Comparison of ENCODE assay signal across 23 cellular contexts in genomic region chr6:6580225-6580870, GRCh38. TPM values are rescaled to one million over a fixed set of nuclear protein-coding genes. Genes with fewer than 3 reads are reported as not detected.
DNase-seq lines count a peak whose midpoint lies in the region; ATAC-seq and TF ChIP-seq lines count a peak whose summit lies in the region.
"Had no signal": no experiment of that assay in that cellular context is flagged by ENCODE, and none has a peak within 500 bp of the region (broad histone marks: within the 10 kb centered on the region; RNA-seq: fewer than 3 reads in every experiment).

No MANE protein-coding gene starts in this region.

- H3K27ac Mint-ChIP-seq in activated CD8-positive, alpha-beta T cell treated with anti-CD3 and anti-CD28 coated beads for 36 hours, result peak overlapping the region; percentile 50
- no peak overlapping the region for H3K27ac Mint-ChIP-seq in activated CD8-positive, alpha-beta T cell treated with anti-CD3 and anti-CD28 coated beads, Interleukin-2, amount 10 ng/mL, durations not matched to agents 7 days and 5 days
- H3K27ac Mint-ChIP-seq in CD4-positive, CD25-positive, alpha-beta regulatory T cell, result peak overlapping the region in 2 of 3 donors; percentile 76 to 82
- H3K27ac Mint-ChIP-seq in activated T-helper 1 cell treated with anti-CD3 and anti-CD28 coated beads, Interleukin-12 subunit alpha, Interleukin-12 subunit beta, Interleukin-2, Interleukin-4 antibody, amounts not matched to agents 30 ng/mL and 10 ng/mL and 1 ng/mL, durations not matched to agents 14 hours and 24 hours and 36 hours, result peak overlapping the region; percentile 61

- no peak for TF ChIP-seq CTCF in activated CD8-positive, alpha-beta T cell treated with anti-CD3 and anti-CD28 coated beads for 36 hours (IDR thresholded peaks at IDR 0.05)
- no peak for TF ChIP-seq CTCF in epithelial cell of esophagus (IDR thresholded peaks at IDR 0.05; ENCODE audit: insufficient read depth, low read depth, low read length, missing control alignments)
- no peak for TF ChIP-seq CTCF in GM10248 (IDR thresholded peaks at IDR 0.05; ENCODE audit: control extremely low read depth, extremely low read depth, low read depth, missing control alignments)

- POLR2A ChIA-PET in activated CD8-positive, alpha-beta T cell treated with anti-CD3 and anti-CD28 coated beads for 36 hours (lab: Charles Lee), result interaction anchor here (1.1 kb wide), 1 partner anchor 9 kb away, joined by 4 read pairs; no protein-coding TSS in a partner anchor
- POLR2A ChIA-PET in activated CD8-positive, alpha-beta T cell treated with anti-CD3 and anti-CD28 coated beads, Interleukin-2, amount 10 ng/mL, durations not matched to agents 7 days and 5 days (lab: Charles Lee), result no interaction called here
- POLR2A ChIA-PET in GM10248 (lab: Yijun Ruan, JAX), result no interaction called here

- H3K9me3 ChIP-seq in CD4-positive, CD25-positive, alpha-beta regulatory T cell (ENCODE audit: control insufficient read depth in 2 of 2, low read length in 2 of 2), result no peaks in the 10 kb centered on the region

- intact Hi-C loops in activated CD8-positive, alpha-beta T cell treated with anti-CD3 and anti-CD28 coated beads for 36 hours (cut with micrococcal nuclease), result no loop called here
- intact Hi-C loops in activated T-helper 1 cell treated with anti-CD3 and anti-CD28 coated beads, Interleukin-12 subunit alpha, Interleukin-12 subunit beta, Interleukin-2, Interleukin-4 antibody, amounts not matched to agents 30 ng/mL and 10 ng/mL and 1 ng/mL, durations not matched to agents 14 hours and 24 hours and 36 hours (cut with micrococcal nuclease), result no loop called here

- H3K27me3 ChIP-seq in CD4-positive, CD25-positive, alpha-beta regulatory T cell (ENCODE audit: control insufficient read depth, insufficient read depth, low read length), result peaks cover 4% of the 10 kb centered on the region

- H3K27me3 Mint-ChIP-seq in activated CD8-positive, alpha-beta T cell treated with anti-CD3 and anti-CD28 coated beads for 36 hours, result no peaks in the 10 kb centered on the region
- no peaks in the 10 kb centered on the region for H3K27me3 Mint-ChIP-seq in activated CD8-positive, alpha-beta T cell treated with anti-CD3 and anti-CD28 coated beads, Interleukin-2, amount 10 ng/mL, durations not matched to agents 7 days and 5 days (ENCODE audit: low read depth)
- peaks cover 17% of the 10 kb centered on the region for H3K27me3 Mint-ChIP-seq in CD4-positive, CD25-positive, alpha-beta regulatory T cell
- peaks cover 4% of the 10 kb centered on the region for H3K27me3 Mint-ChIP-seq in activated T-helper 1 cell treated with anti-CD3 and anti-CD28 coated beads, Interleukin-12 subunit alpha, Interleukin-12 subunit beta, Interleukin-2, Interleukin-4 antibody, amounts not matched to agents 30 ng/mL and 10 ng/mL and 1 ng/mL, durations not matched to agents 14 hours and 24 hours and 36 hours (ENCODE audit: insufficient read depth)
- H3K27me3 Mint-ChIP-seq: IgD-negative memory B cell had no signal

- DNase-seq in activated CD8-positive, alpha-beta T cell treated with anti-CD3 and anti-CD28 coated beads for 36 hours, result no peak
- no peak for DNase-seq in activated CD8-positive, alpha-beta T cell treated with anti-CD3 and anti-CD28 coated beads, Interleukin-2, amount 10 ng/mL, durations not matched to agents 7 days and 5 days
- no peak for DNase-seq in CD4-positive, CD25-positive, alpha-beta regulatory T cell
- no peak for DNase-seq in activated T-helper 1 cell treated with anti-CD3 and anti-CD28 coated beads, Interleukin-12 subunit alpha, Interleukin-12 subunit beta, Interleukin-2, Interleukin-4 antibody, amounts not matched to agents 30 ng/mL and 10 ng/mL and 1 ng/mL, durations not matched to agents 14 hours and 24 hours and 36 hours (ENCODE audit: low spot score)
- DNase-seq in epithelial cell of esophagus (ENCODE audit: low read depth) (peak; percentile 16), T-helper 1 cell (no peak), GM10248 (ENCODE audit: extremely low spot score) (no peak)
- DNase-seq: EL; GF-D8; Karpas-422; MV-4-11; NCI-H1105 treated with DMSO at 0.1 percent for 48 hours; NCI-H1694; NCI-H2081; NCI-H345; NCI-H774; NK-92 treated with Interleukin-12 subunit alpha and Interleukin-12 subunit beta, amount 100 ng/mL, for 24 hours had no signal

- H3K27ac ChIP-seq in CD4-positive, CD25-positive, alpha-beta regulatory T cell (ENCODE audit: insufficient read depth, low read length, poor library complexity, severe bottlenecking), result no peak overlapping the region
- H3K27ac ChIP-seq: C4-2B, RWPE1 had no signal

- no peak overlapping the region for H3K4me3 ChIP-seq in CD4-positive, CD25-positive, alpha-beta regulatory T cell (ENCODE audit: low read depth, low read length)
- no peak overlapping the region for H3K4me3 ChIP-seq in epithelial cell of esophagus (ENCODE audit: low read length)

- H3K4me3 Mint-ChIP-seq in activated CD8-positive, alpha-beta T cell treated with anti-CD3 and anti-CD28 coated beads for 36 hours, result no peak overlapping the region
- no peak overlapping the region for H3K4me3 Mint-ChIP-seq in activated CD8-positive, alpha-beta T cell treated with anti-CD3 and anti-CD28 coated beads, Interleukin-2, amount 10 ng/mL, durations not matched to agents 7 days and 5 days
- H3K4me3 Mint-ChIP-seq in CD4-positive, CD25-positive, alpha-beta regulatory T cell, result no peak overlapping the region
- no peak overlapping the region for H3K4me3 Mint-ChIP-seq in activated T-helper 1 cell treated with anti-CD3 and anti-CD28 coated beads, Interleukin-12 subunit alpha, Interleukin-12 subunit beta, Interleukin-2, Interleukin-4 antibody, amounts not matched to agents 30 ng/mL and 10 ng/mL and 1 ng/mL, durations not matched to agents 14 hours and 24 hours and 36 hours

- peaks cover 15% of the 10 kb centered on the region for H3K9me3 Mint-ChIP-seq in activated CD8-positive, alpha-beta T cell treated with anti-CD3 and anti-CD28 coated beads for 36 hours
- H3K9me3 Mint-ChIP-seq in activated CD8-positive, alpha-beta T cell treated with anti-CD3 and anti-CD28 coated beads, Interleukin-2, amount 10 ng/mL, durations not matched to agents 7 days and 5 days (ENCODE audit: insufficient read depth), result peaks cover 26% of the 10 kb centered on the region
- H3K9me3 Mint-ChIP-seq in CD4-positive, CD25-positive, alpha-beta regulatory T cell, result peaks cover 0 to 2% (median 0%) of the 10 kb centered on the region in 7 donors
- peaks cover 23% of the 10 kb centered on the region for H3K9me3 Mint-ChIP-seq in activated T-helper 1 cell treated with anti-CD3 and anti-CD28 coated beads, Interleukin-12 subunit alpha, Interleukin-12 subunit beta, Interleukin-2, Interleukin-4 antibody, amounts not matched to agents 30 ng/mL and 10 ng/mL and 1 ng/mL, durations not matched to agents 14 hours and 24 hours and 36 hours

- H3K4me1 Mint-ChIP-seq in activated CD8-positive, alpha-beta T cell treated with anti-CD3 and anti-CD28 coated beads for 36 hours (ENCODE audit: low read depth), result peaks cover 27% of the 10 kb centered on the region
- peaks cover 27% of the 10 kb centered on the region for H3K4me1 Mint-ChIP-seq in activated CD8-positive, alpha-beta T cell treated with anti-CD3 and anti-CD28 coated beads, Interleukin-2, amount 10 ng/mL, durations not matched to agents 7 days and 5 days (ENCODE audit: low read depth)
- H3K4me1 Mint-ChIP-seq in CD4-positive, CD25-positive, alpha-beta regulatory T cell, result peaks cover 0 to 26% (median 5%) of the 10 kb centered on the region in 4 donors
- peaks cover 30% of the 10 kb centered on the region for H3K4me1 Mint-ChIP-seq in activated T-helper 1 cell treated with anti-CD3 and anti-CD28 coated beads, Interleukin-12 subunit alpha, Interleukin-12 subunit beta, Interleukin-2, Interleukin-4 antibody, amounts not matched to agents 30 ng/mL and 10 ng/mL and 1 ng/mL, durations not matched to agents 14 hours and 24 hours and 36 hours (ENCODE audit: low read depth)

- no peaks in the 10 kb centered on the region for H3K4me1 ChIP-seq in CD4-positive, CD25-positive, alpha-beta regulatory T cell (ENCODE audit: control insufficient read depth, insufficient read depth, low read length, poor library complexity, severe bottlenecking)

- peaks cover 5% of the 10 kb centered on the region for H3K36me3 Mint-ChIP-seq in activated CD8-positive, alpha-beta T cell treated with anti-CD3 and anti-CD28 coated beads for 36 hours (ENCODE audit: low read depth)
- peaks cover 18% of the 10 kb centered on the region for H3K36me3 Mint-ChIP-seq in activated CD8-positive, alpha-beta T cell treated with anti-CD3 and anti-CD28 coated beads, Interleukin-2, amount 10 ng/mL, durations not matched to agents 7 days and 5 days (ENCODE audit: low read depth)
- H3K36me3 Mint-ChIP-seq in CD4-positive, CD25-positive, alpha-beta regulatory T cell, result no peaks in the 10 kb centered on the region
- peaks cover 6% of the 10 kb centered on the region for H3K36me3 Mint-ChIP-seq in activated T-helper 1 cell treated with anti-CD3 and anti-CD28 coated beads, Interleukin-12 subunit alpha, Interleukin-12 subunit beta, Interleukin-2, Interleukin-4 antibody, amounts not matched to agents 30 ng/mL and 10 ng/mL and 1 ng/mL, durations not matched to agents 14 hours and 24 hours and 36 hours (ENCODE audit: low read depth)

- H3K36me3 ChIP-seq in CD4-positive, CD25-positive, alpha-beta regulatory T cell (ENCODE audit: control insufficient read depth, insufficient read depth, low read length), result no peaks in the 10 kb centered on the region

- no peak for ATAC-seq in activated CD8-positive, alpha-beta T cell treated with anti-CD3 and anti-CD28 coated beads for 36 hours
- ATAC-seq in activated CD8-positive, alpha-beta T cell treated with anti-CD3 and anti-CD28 coated beads, Interleukin-2, amount 10 ng/mL, durations not matched to agents 7 days and 5 days, result no peak
- ATAC-seq in CD4-positive, CD25-positive, alpha-beta regulatory T cell (ENCODE audit: low read depth in 2 of 2), result no peak
- ATAC-seq in HG02938 (IDR thresholded peaks at IDR 0.05; ENCODE audit: unreplicated experiment), result no peak

- CTCF ChIA-PET in activated CD8-positive, alpha-beta T cell treated with anti-CD3 and anti-CD28 coated beads for 36 hours (lab: Charles Lee), result interaction anchor here (1.1 kb wide), 2 partner anchors 28 to 33 kb away, joined by 3 read pairs; no protein-coding TSS in a partner anchor
- CTCF ChIA-PET in activated CD8-positive, alpha-beta T cell treated with anti-CD3 and anti-CD28 coated beads, Interleukin-2, amount 10 ng/mL, durations not matched to agents 7 days and 5 days (lab: Charles Lee), result interaction anchor here (0.8 to 1.0 kb wide), 2 partner anchors 9 to 23 kb away, joined by 3 read pairs; no protein-coding TSS in a partner anchor
- CTCF ChIA-PET in GM10248 (lab: Yijun Ruan, JAX), result interaction anchor here (1.3 to 2.2 kb wide), 5 partner anchors 11 to 96 kb away, joined by 3 to 5 read pairs (median 5); no protein-coding TSS in a partner anchor

RNA-seq across cellular contexts. Expression of gene LY86, which starts 8.2 kb away (rescaled TPM):
- total RNA-seq in activated CD8-positive, alpha-beta T cell treated with anti-CD3 and anti-CD28 coated beads for 36 hours, result under 1 TPM in 1 of 2 experiments, not detected in 1; 0.32 TPM
- total RNA-seq in activated CD8-positive, alpha-beta T cell treated with anti-CD3 and anti-CD28 coated beads, Interleukin-2, amount 10 ng/mL, durations not matched to agents 7 days and 5 days, result 1 to 10 TPM; 1.9 to 2.9 TPM
- total RNA-seq in CD4-positive, CD25-positive, alpha-beta regulatory T cell, result not detected
- polyA plus RNA-seq in CD4-positive, CD25-positive, alpha-beta regulatory T cell, result 1 to 10 TPM in 3 of 4 donors, under 1 TPM in 1; 0.31 to 3.1 (median 1.4) TPM
- 1.1 and 1.2 TPM in 2 replicates for total RNA-seq in activated T-helper 1 cell treated with anti-CD3 and anti-CD28 coated beads, Interleukin-12 subunit alpha, Interleukin-12 subunit beta, Interleukin-2, Interleukin-4 antibody, amounts not matched to agents 30 ng/mL and 10 ng/mL and 1 ng/mL, durations not matched to agents 14 hours and 24 hours and 36 hours
- total RNA-seq: H4, M059J had no signal
